Comparison of ENCODE assay signal across 11 cellular contexts in the genomic region with DNA sequence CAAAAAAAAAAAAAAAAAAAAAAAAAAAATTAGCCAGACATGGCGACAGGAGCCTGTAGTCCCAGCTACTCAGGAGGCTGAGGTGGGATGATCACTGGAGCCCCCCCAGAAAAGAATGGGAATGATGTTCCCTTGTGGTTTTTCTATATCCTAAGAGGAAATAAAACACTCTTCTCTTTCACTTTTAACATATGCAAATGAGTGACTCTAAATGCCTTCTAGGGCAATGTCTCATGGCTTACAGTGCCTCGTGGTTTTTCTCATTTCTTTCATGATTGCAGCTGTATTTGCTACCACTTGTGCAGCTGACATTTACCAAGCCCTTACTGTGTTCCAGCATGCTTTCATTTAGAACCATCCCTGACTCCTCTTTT. TPM values are rescaled to one million over a fixed set of nuclear protein-coding genes. Genes with fewer than 3 reads are reported as not detected.
DNase-seq lines count a peak whose midpoint lies in the region; ATAC-seq and TF ChIP-seq lines count a peak whose summit lies in the region.
"Had no signal": no experiment of that assay in that cellular context is flagged by ENCODE, and none has a peak within 500 bp of the region (broad histone marks: within the 10 kb centered on the region; RNA-seq: fewer than 3 reads in every experiment).

No MANE protein-coding gene starts in this region.

- TF ChIP-seq CTCF in activated CD8-positive, alpha-beta T cell treated with anti-CD3 and anti-CD28 coated beads for 36 hours (IDR thresholded peaks at IDR 0.05), result no peak
- TF ChIP-seq CTCF in progenitor cell of endocrine pancreas (IDR thresholded peaks at IDR 0.05; ENCODE audit: unreplicated experiment) (no peak), right lobe of liver (IDR thresholded peaks at IDR 0.05) (no peak)

- H3K36me3 ChIP-seq in right lobe of liver, result no peaks in the 10 kb centered on the region
- H3K36me3 ChIP-seq: right atrium auricular region had no signal

- H3K9me3 Mint-ChIP-seq in activated T-cell treated with anti-CD3 and anti-CD28 coated beads, Interleukin-2, amount 50 U/mL, for 24 hours, result no peaks in the 10 kb centered on the region
- H3K9me3 Mint-ChIP-seq in activated CD8-positive, alpha-beta T cell treated with anti-CD3 and anti-CD28 coated beads for 36 hours, result no peaks in the 10 kb centered on the region
- H3K9me3 Mint-ChIP-seq in progenitor cell of endocrine pancreas (ENCODE audit: low read depth), result no peaks in the 10 kb centered on the region
- H3K9me3 Mint-ChIP-seq: dendritic cell treated with granulocyte-macrophage colony-stimulating factor and Interleukin-4, amounts not matched to agents 40 ng/mL and 50 ng/mL, for 4 days had no signal

- peak overlapping the region; percentile 73 for H3K4me3 Mint-ChIP-seq in activated T-cell treated with anti-CD3 and anti-CD28 coated beads, Interleukin-2, amount 50 U/mL, for 24 hours
- H3K4me3 Mint-ChIP-seq in activated CD8-positive, alpha-beta T cell treated with anti-CD3 and anti-CD28 coated beads for 36 hours, result peak overlapping the region; percentile 71
- H3K4me3 Mint-ChIP-seq in progenitor cell of endocrine pancreas (ENCODE audit: low read depth), result no peak overlapping the region

- H3K27ac Mint-ChIP-seq in activated T-cell treated with anti-CD3 and anti-CD28 coated beads, Interleukin-2, amount 50 U/mL, for 24 hours, result peak overlapping the region; percentile 86
- H3K27ac Mint-ChIP-seq in activated CD8-positive, alpha-beta T cell treated with anti-CD3 and anti-CD28 coated beads for 36 hours, result peak overlapping the region; percentile 91
- peak overlapping the region; percentile 1 for H3K27ac Mint-ChIP-seq in progenitor cell of endocrine pancreas

- no peak overlapping the region for H3K27ac ChIP-seq in right lobe of liver
- H3K27ac ChIP-seq: right atrium auricular region had no signal

- no peak for TF ChIP-seq POLR2A in right lobe of liver (IDR thresholded peaks at IDR 0.05)

- ATAC-seq in HG03108 (IDR thresholded peaks at IDR 0.05; ENCODE audit: unreplicated experiment) (peak; percentile 66), HG03378 (IDR thresholded peaks at IDR 0.05; ENCODE audit: unreplicated experiment) (no peak), right lobe of liver (no peak)
- peak; percentile 69 for ATAC-seq in activated CD8-positive, alpha-beta T cell treated with anti-CD3 and anti-CD28 coated beads for 36 hours

- H3K4me1 ChIP-seq in right lobe of liver, result no peaks in the 10 kb centered on the region

- no peak for DNase-seq in activated T-cell treated with anti-CD3 and anti-CD28 coated beads, Interleukin-2, amount 50 U/mL, for 24 hours
- DNase-seq in activated T-cell treated with anti-CD3 and anti-CD28 coated beads for 4 hours (no peak), progenitor cell of endocrine pancreas (ENCODE audit: low spot score, unreplicated experiment) (no peak), head of caudate nucleus (no peak), right lobe of liver (no peak)
- DNase-seq in activated CD8-positive, alpha-beta T cell treated with anti-CD3 and anti-CD28 coated beads for 36 hours, result peak; percentile 40
- DNase-seq: NCI-H1417 treated with DMSO at 0.1 percent for 48 hours had no signal

- intact Hi-C loops in activated CD8-positive, alpha-beta T cell treated with anti-CD3 and anti-CD28 coated beads for 36 hours (cut with micrococcal nuclease), result no loop called here
- intact Hi-C loops in head of caudate nucleus (cut with DNase I) (no loop called here), right lobe of liver (cut with DNase I) (loop anchor here in 1 of 2 donors (10.0 kb wide), 1 partner anchor 359 kb away; no protein-coding TSS in a partner anchor)

- CTCF ChIA-PET in activated CD8-positive, alpha-beta T cell treated with anti-CD3 and anti-CD28 coated beads for 36 hours (lab: Charles Lee), result interaction anchor here (0.7 to 4.9 kb wide), 17 partner anchors 8 to 1237 kb away, joined by 3 to 72 read pairs (median 4); partner anchors contain the start of genes PML and TBC1D21

- POLR2A ChIA-PET in activated CD8-positive, alpha-beta T cell treated with anti-CD3 and anti-CD28 coated beads for 36 hours (lab: Charles Lee), result interaction anchor here (0.6 to 2.6 kb wide), 4 partner anchors 9 to 1203 kb away, joined by 3 to 7 read pairs (median 4); no protein-coding TSS in a partner anchor

- H3K27me3 Mint-ChIP-seq in activated T-cell treated with anti-CD3 and anti-CD28 coated beads, Interleukin-2, amount 50 U/mL, for 24 hours, result no peaks in the 10 kb centered on the region
- no peaks in the 10 kb centered on the region for H3K27me3 Mint-ChIP-seq in activated CD8-positive, alpha-beta T cell treated with anti-CD3 and anti-CD28 coated beads for 36 hours
- peaks cover 7% of the 10 kb centered on the region for H3K27me3 Mint-ChIP-seq in progenitor cell of endocrine pancreas

- peaks cover 25% of the 10 kb centered on the region for H3K4me1 Mint-ChIP-seq in activated T-cell treated with anti-CD3 and anti-CD28 coated beads, Interleukin-2, amount 50 U/mL, for 24 hours (ENCODE audit: low read depth)
- peaks cover 25% of the 10 kb centered on the region for H3K4me1 Mint-ChIP-seq in activated CD8-positive, alpha-beta T cell treated with anti-CD3 and anti-CD28 coated beads for 36 hours (ENCODE audit: low read depth)
- peaks cover 3% of the 10 kb centered on the region for H3K4me1 Mint-ChIP-seq in progenitor cell of endocrine pancreas (ENCODE audit: low read depth)

- no peaks in the 10 kb centered on the region for H3K9me3 ChIP-seq in right lobe of liver
- H3K9me3 ChIP-seq: right atrium auricular region had no signal

- WGBS in right lobe of liver (ENCODE audit: insufficient coverage, low coverage, low lambda C conversion rate, missing lambda C conversion rate), result 36% methylated on average over 2 of the region's 2 CpGs

- no peaks in the 10 kb centered on the region for H3K27me3 ChIP-seq in right lobe of liver
- H3K27me3 ChIP-seq: right atrium auricular region had no signal

- H3K4me3 ChIP-seq in right lobe of liver, result no peak overlapping the region
- H3K4me3 ChIP-seq: right atrium auricular region had no signal

- H3K36me3 Mint-ChIP-seq in activated T-cell treated with anti-CD3 and anti-CD28 coated beads, Interleukin-2, amount 50 U/mL, for 24 hours (ENCODE audit: low read depth), result no peaks in the 10 kb centered on the region
- no peaks in the 10 kb centered on the region for H3K36me3 Mint-ChIP-seq in activated CD8-positive, alpha-beta T cell treated with anti-CD3 and anti-CD28 coated beads for 36 hours (ENCODE audit: low read depth)
- H3K36me3 Mint-ChIP-seq in progenitor cell of endocrine pancreas (ENCODE audit: insufficient read depth), result no peaks in the 10 kb centered on the region

RNA-seq across cellular contexts. Expression of gene STOML1, which starts 26.4 kb away (rescaled TPM):
- 1 to 10 TPM; 5.2 to 6.5 TPM for total RNA-seq in activated CD8-positive, alpha-beta T cell treated with anti-CD3 and anti-CD28 coated beads for 36 hours
- total RNA-seq in progenitor cell of endocrine pancreas (8.0 and 8.7 TPM in 2 replicates), right lobe of liver (10 to 100 TPM in 1 of 6 experiments, 1 to 10 TPM in 5; 7.2 to 12.7 (median 8.3) TPM)

RNA-seq across cellular contexts. Expression of gene PML, which starts 28.8 kb away (rescaled TPM):
- total RNA-seq in activated CD8-positive, alpha-beta T cell treated with anti-CD3 and anti-CD28 coated beads for 36 hours, result 10 to 100 TPM; 48.8 to 49.6 TPM
- total RNA-seq in progenitor cell of endocrine pancreas (27.8 and 29.9 TPM in 2 replicates), right lobe of liver (10 to 100 TPM; 10.8 to 36.1 (median 16.7) TPM)

RNA-seq across cellular contexts. Expression of gene LOXL1, which starts 39.5 kb away (rescaled TPM):
- 1 to 10 TPM; 1.6 to 2.8 TPM for total RNA-seq in activated CD8-positive, alpha-beta T cell treated with anti-CD3 and anti-CD28 coated beads for 36 hours
- total RNA-seq in progenitor cell of endocrine pancreas, result 17.1 and 17.4 TPM in 2 replicates
- total RNA-seq in right lobe of liver, result 1 to 10 TPM in 3 of 6 experiments, under 1 TPM in 3; 0.29 to 2.3 (median 0.83) TPM

Comparison
In these comparisons a context has a peak if more than half of its experiments do, and no peak if none do; other contexts are left out.
1. H3K27ac Mint-ChIP-seq: peak in every context shown above with its lines; median percentile 91 in activated CD8-positive, alpha-beta T cell treated with anti-CD3 and anti-CD28 coated beads for 36 hours; 86 in activated T-cell treated with anti-CD3 and anti-CD28 coated beads, Interleukin-2, amount 50 U/mL, for 24 hours; 1 in progenitor cell of endocrine pancreas.
2. ATAC-seq: peak in HG03108 (single experiment) and activated CD8-positive, alpha-beta T cell treated with anti-CD3 and anti-CD28 coated beads for 36 hours (single experiment); none in HG03378 (single experiment) and right lobe of liver (0 of 4).